In the genomic region with DNA sequence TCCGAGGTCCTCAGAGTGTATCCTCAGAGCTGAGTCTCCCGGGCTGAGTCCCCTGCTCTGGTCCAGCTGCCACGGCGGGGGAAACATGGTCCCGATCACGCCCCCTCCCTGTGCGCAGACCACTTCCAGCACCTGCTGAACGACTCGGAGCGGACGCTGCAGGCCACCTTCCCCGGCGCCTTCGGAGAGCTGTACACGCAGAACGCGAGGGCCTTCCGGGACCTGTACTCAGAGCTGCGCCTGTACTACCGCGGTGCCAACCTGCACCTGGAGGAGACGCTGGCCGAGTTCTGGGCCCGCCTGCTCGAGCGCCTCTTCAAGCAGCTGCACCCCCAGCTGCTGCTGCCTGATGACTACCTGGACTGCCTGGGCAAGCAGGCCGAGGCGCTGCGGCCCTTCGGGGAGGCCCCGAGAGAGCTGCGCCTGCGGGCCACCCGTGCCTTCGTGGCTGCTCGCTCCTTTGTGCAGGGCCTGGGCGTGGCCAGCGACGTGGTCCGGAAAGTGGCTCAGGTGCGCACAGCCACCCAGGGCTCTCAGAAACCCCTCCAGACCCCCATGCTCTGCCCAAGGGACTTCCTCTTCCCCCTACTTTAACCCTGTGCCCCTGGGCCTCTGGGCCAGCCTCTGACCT, we compare ENCODE assay signal across 12 cellular contexts. TPM values are rescaled to one million over a fixed set of nuclear protein-coding genes. Genes with fewer than 3 reads are reported as not detected.
DNase-seq lines count a peak whose midpoint lies in the region; ATAC-seq and TF ChIP-seq lines count a peak whose summit lies in the region.
"Had no signal": no experiment of that assay in that cellular context is flagged by ENCODE, and none has a peak within 500 bp of the region (broad histone marks: within the 10 kb centered on the region; RNA-seq: fewer than 3 reads in every experiment).

No MANE protein-coding gene starts in this region.

- no peak overlapping the region for H3K4me3 ChIP-seq in BE2C (ENCODE audit: low read depth, low read length)
- H3K4me3 ChIP-seq: SK-N-MC had no signal

- no peak overlapping the region for H2BK12ac ChIP-seq in H9 (ENCODE audit: insufficient read length, low read depth, low read length)

- H3K4me3 Mint-ChIP-seq in H9 (no peak overlapping the region), glutamatergic neuron (ENCODE audit: unreplicated experiment) (no peak overlapping the region)
- H3K4me3 Mint-ChIP-seq: CD4-positive, CD25-positive, alpha-beta regulatory T cell; memory B cell had no signal

- no peaks in the 10 kb centered on the region for H3K27me3 ChIP-seq in BE2C
- no peaks in the 10 kb centered on the region for H3K27me3 ChIP-seq in H9 (ENCODE audit: insufficient read depth, low read length)

- no peak overlapping the region for H3K9ac ChIP-seq in H9 (ENCODE audit: extremely low read depth, insufficient read length, low read length)

- no peak overlapping the region for H3K27ac ChIP-seq in H9 (ENCODE audit: insufficient read length, low read depth, low read length)
- H3K27ac ChIP-seq: SK-N-MC, VCaP had no signal

- no peak overlapping the region for H3K56ac ChIP-seq in H9 (ENCODE audit: insufficient read length, low read depth, low read length)

- no peaks in the 10 kb centered on the region for H4K20me1 ChIP-seq in H9 (ENCODE audit: control insufficient read depth, insufficient read depth, insufficient read length)

- no peak overlapping the region; the same call in 1 of the 2 replicates for H3K14ac ChIP-seq in H9 (ENCODE audit: insufficient read depth, low read length)

- H3K4me1 Mint-ChIP-seq in H9 = peaks cover 9 to 14% of the 10 kb centered on the region in 2 experiments
- peaks cover 3% of the 10 kb centered on the region for H3K4me1 Mint-ChIP-seq in glutamatergic neuron (ENCODE audit: low read depth, unreplicated experiment)
- H3K4me1 Mint-ChIP-seq: CD4-positive, CD25-positive, alpha-beta regulatory T cell; memory B cell had no signal

- H3K36me3 Mint-ChIP-seq in H9 (ENCODE audit: insufficient read depth in 1 of 3, low read depth in 3 of 3) = peaks cover 0 to 18% (median 16%) of the 10 kb centered on the region in 3 experiments; a peak in 6 of 7 replicates
- H3K36me3 Mint-ChIP-seq in glutamatergic neuron (ENCODE audit: unreplicated experiment) = no peaks in the 10 kb centered on the region
- H3K36me3 Mint-ChIP-seq: CD4-positive, CD25-positive, alpha-beta regulatory T cell; memory B cell had no signal

- H2BK20ac ChIP-seq in H9 (ENCODE audit: low read depth, low read length, poor library complexity, severe bottlenecking) = no peak overlapping the region

- H2AK5ac ChIP-seq in H9 (ENCODE audit: insufficient read length, low read length) = no peak overlapping the region

- H3K4me2 ChIP-seq in H9 (ENCODE audit: insufficient read depth, insufficient read length, low read length) = no peak overlapping the region

- H2AFZ ChIP-seq in H9 (ENCODE audit: low read length) = no peak overlapping the region

- no peaks in the 10 kb centered on the region; the same call in 1 of the 2 replicates for H3K27me3 Mint-ChIP-seq in H9 (ENCODE audit: low read depth)
- H3K27me3 Mint-ChIP-seq in glutamatergic neuron (ENCODE audit: unreplicated experiment) = peaks cover 25% of the 10 kb centered on the region

- no peak overlapping the region for H4K8ac ChIP-seq in H9 (replicated peaks; ENCODE audit: insufficient read length, low read depth, low read length)

- peak; percentile 6 for DNase-seq in BE2C
- DNase-seq in H9 = peak; percentile 24
- peak; percentile 19 for DNase-seq in glutamatergic neuron
- peak; percentile 15 for DNase-seq in omental fat pad (ENCODE audit: low spot score)
- no peak for DNase-seq in EL
- no peak for DNase-seq in occipital lobe (lab: John Stamatoyannopoulos, UW)
- DNase-seq: CD4-positive, CD25-positive, alpha-beta regulatory T cell; NCI-H2227 treated with DMSO at 0.1 percent for 48 hours had no signal

- TF ChIP-seq CTCF in BE2C (IDR thresholded peaks at IDR 0.05; ENCODE audit: low read depth, low read length) (no peak), H9 (conservative IDR thresholded peaks at IDR 0.05) (no peak), glutamatergic neuron (IDR thresholded peaks at IDR 0.05; ENCODE audit: partially characterized antibody, unreplicated experiment) (no peak), omental fat pad (IDR thresholded peaks at IDR 0.05) (no peak)

- H3K4ac ChIP-seq in H9 (ENCODE audit: low read depth, low read length) = no peak overlapping the region

- no peak overlapping the region for H2BK5ac ChIP-seq in H9 (ENCODE audit: insufficient read length, low read length)

- ATAC-seq in omental fat pad (ENCODE audit: low FRiP score) (no peak), GM18867 (IDR thresholded peaks at IDR 0.05; ENCODE audit: unreplicated experiment) (no peak)

- no peaks in the 10 kb centered on the region for H3K23me2 ChIP-seq in H9 (ENCODE audit: insufficient read length, low read depth, low read length, poor library complexity, severe bottlenecking)

- H4K5ac ChIP-seq in H9 (ENCODE audit: insufficient read length, low read depth, low read length) = no peak overlapping the region

- no peak overlapping the region for H2BK120ac ChIP-seq in H9 (ENCODE audit: low read depth, low read length, poor library complexity, severe bottlenecking)

- no peaks in the 10 kb centered on the region for H3K79me1 ChIP-seq in H9 (ENCODE audit: insufficient read depth, low read depth, low read length, poor library complexity, severe bottlenecking)

- no peaks in the 10 kb centered on the region for H3K9me3 ChIP-seq in BE2C
- no peaks in the 10 kb centered on the region for H3K9me3 ChIP-seq in H9 (ENCODE audit: control insufficient read depth, low read depth, low read length)

- peaks cover 24% of the 10 kb centered on the region for H3K4me1 ChIP-seq in BE2C
- no peaks in the 10 kb centered on the region; the same call in 1 of the 2 replicates for H3K4me1 ChIP-seq in H9 (ENCODE audit: insufficient read depth, low read length)

- H3K9me3 Mint-ChIP-seq in H9 (no peaks in the 10 kb centered on the region), glutamatergic neuron (ENCODE audit: unreplicated experiment) (peaks cover 17% of the 10 kb centered on the region)
- H3K9me3 Mint-ChIP-seq: CD4-positive, CD25-positive, alpha-beta regulatory T cell; memory B cell had no signal

- H3K36me3 ChIP-seq in BE2C = no peaks in the 10 kb centered on the region; the same call in 1 of the 2 replicates

- no peak overlapping the region for H3K18ac ChIP-seq in H9 (ENCODE audit: insufficient read length, low read depth, low read length)

- H2BK15ac ChIP-seq in H9 (ENCODE audit: low read depth, low read length) = no peak overlapping the region

- H3T11ph ChIP-seq in H9 (ENCODE audit: low read length) = no peak overlapping the region

- no peak overlapping the region for H3K23ac ChIP-seq in H9 (ENCODE audit: insufficient read length, low read depth, low read length)

- WGBS in H9 (ENCODE audit: extremely low coverage, insufficient read length, low lambda C conversion rate) = no CpG with 5 or more reads among the region's 41 CpGs

- H3K27ac Mint-ChIP-seq in H9 (no peak overlapping the region), glutamatergic neuron (ENCODE audit: unreplicated experiment) (no peak overlapping the region)
- H3K27ac Mint-ChIP-seq: CD4-positive, CD25-positive, alpha-beta regulatory T cell; memory B cell had no signal

- no peak overlapping the region for H4K91ac ChIP-seq in H9 (ENCODE audit: insufficient read length, low read depth, low read length)

- H3K79me2 ChIP-seq in H9 (ENCODE audit: insufficient read depth, low read length) = no peaks in the 10 kb centered on the region

RNA-seq across cellular contexts. Expression of a gene that starts 26.7 kb away (rescaled TPM):
- polyA plus RNA-seq in BE2C (2012; ENCODE audit: insufficient read depth, insufficient read length, low read depth) = 46.0 TPM
- total RNA-seq in H9 (2021) (39.4 and 44.0 TPM in 2 replicates), glutamatergic neuron (ENCODE audit: unreplicated experiment) (155 TPM), omental fat pad (10 to 100 TPM; 33.6 to 91.4 (median 39.5) TPM), occipital lobe (37.3 TPM)

Comparison
In these comparisons a context has a peak if more than half of its experiments do, and no peak if none do; other contexts are left out.
1. DNase-seq: peak in BE2C (single experiment), H9 (single experiment), glutamatergic neuron (single experiment) and omental fat pad (single experiment); none in EL (single experiment) and occipital lobe (single experiment).